ENCODE assay signal across 1 cellular context in genomic region chr12:27014085-27014858, GRCh38.
A peak's percentile ranks its signal among the peaks of the same experiment; 100 is the strongest.
TF ChIP-seq lines count a peak whose summit lies in the region.

Gene TM7SF3 (minus strand): TSS chr12:27014384. CDS start chr12:27014168, 216 bp downstream.

TF ChIP-seq in HepG2, 621 proteins besides CTCF, POLR2A, EP300 and RAD21 (continued from another document and continues in another):
- TF ChIP-seq PRPF4 (IDR thresholded peaks at IDR 0.05; ENCODE audit: low read depth, low read length, poor library complexity, severe bottlenecking) (no peak), MXI1 (IDR thresholded peaks at IDR 0.05; ENCODE audit: borderline replicate concordance, low read depth, low read length) (peak; percentile 85; the same call in 1 of the 3 replicates), ZNF883 (CRISPR knock-in tag; IDR thresholded peaks at IDR 0.05; ENCODE audit: not compliant biosample characterization) (peak; percentile 89), ZNF335 (CRISPR knock-in tag; IDR thresholded peaks at IDR 0.05) (no peak), GATAD2A (CRISPR knock-in tag; IDR thresholded peaks at IDR 0.05) (peak; percentile 48; the same call in 1 of the 2 replicates), ZNF781 (CRISPR knock-in tag; IDR thresholded peaks at IDR 0.05; ENCODE audit: borderline replicate concordance, not compliant biosample characterization) (no peak), ZNF776 (CRISPR knock-in tag; IDR thresholded peaks at IDR 0.05) (0 out of 2 replicates have a peak, but pooled peaks have one; percentile 34), RNF2 (conservative IDR thresholded peaks at IDR 0.05; ENCODE audit: low read depth) (peak; percentile 89), ZNF354B (CRISPR knock-in tag; IDR thresholded peaks at IDR 0.05) (0 out of 2 replicates have a peak, but pooled peaks have one; percentile 28), ISX (CRISPR knock-in tag; conservative IDR thresholded peaks at IDR 0.05) (0 out of 2 replicates have a peak, but pooled peaks have one; percentile 26), NR0B2 (CRISPR knock-in tag; IDR thresholded peaks at IDR 0.05) (peak; percentile 81; the same call in 1 of the 2 replicates), IRF9 (CRISPR knock-in tag; IDR thresholded peaks at IDR 0.05; ENCODE audit: borderline replicate concordance) (peak; percentile 85; the same call in 1 of the 2 replicates), ZNF567 (CRISPR knock-in tag; IDR thresholded peaks at IDR 0.05; ENCODE audit: borderline replicate concordance) (peak; percentile 94), MAZ (IDR thresholded peaks at IDR 0.05; ENCODE audit: borderline replicate concordance, low read depth, low read length) (peak; percentile 58; the same call in 1 of the 2 replicates), MAZ (CRISPR knock-in tag; IDR thresholded peaks at IDR 0.05; ENCODE audit: low read depth) (peak; percentile 90), CREM (IDR thresholded peaks at IDR 0.05) (no peak), CREM (CRISPR knock-in tag; IDR thresholded peaks at IDR 0.05) (no peak), GLI4 (CRISPR knock-in tag; IDR thresholded peaks at IDR 0.05; ENCODE audit: borderline replicate concordance) (0 out of 2 replicates have a peak, but pooled peaks have one; percentile 24), RARG (CRISPR knock-in tag; IDR thresholded peaks at IDR 0.05; ENCODE audit: low read depth) (no peak), BRCA1 (CRISPR knock-in tag; IDR thresholded peaks at IDR 0.05) (0 out of 2 replicates have a peak, but pooled peaks have one; percentile 36), SUZ12 (IDR thresholded peaks at IDR 0.05; ENCODE audit: low read depth, low read length) (no peak), GABPA (IDR thresholded peaks at IDR 0.05; ENCODE audit: low read depth, low read length) (peak; percentile 71), GABPA (CRISPR knock-in tag; IDR thresholded peaks at IDR 0.05; ENCODE audit: low read depth) (peak; percentile 74), ZC3H13 (CRISPR knock-in tag; IDR thresholded peaks at IDR 0.05) (peak; percentile 83), RBM39 (IDR thresholded peaks at IDR 0.05; ENCODE audit: low read depth, low read length, poor library complexity, severe bottlenecking) (peak; percentile 52), NBN (conservative IDR thresholded peaks at IDR 0.05) (no peak), ETS1 (CRISPR knock-in tag; IDR thresholded peaks at IDR 0.05) (peak; percentile 83; the same call in 1 of the 2 replicates), MTF2 (CRISPR knock-in tag; IDR thresholded peaks at IDR 0.05; ENCODE audit: borderline replicate concordance) (peak; percentile 55; the same call in 1 of the 2 replicates), ATF7-NPFF (CRISPR knock-in tag; IDR thresholded peaks at IDR 0.05; ENCODE audit: low read depth) (peak; percentile 89; the same call in 1 of the 2 replicates), TFE3 (CRISPR knock-in tag; IDR thresholded peaks at IDR 0.05) (peak; percentile 58; the same call in 1 of the 2 replicates), ZNF10 (CRISPR knock-in tag; IDR thresholded peaks at IDR 0.05; ENCODE audit: borderline replicate concordance, low read depth) (no peak), HNRNPH1 (optimal IDR thresholded peaks at IDR 0.05; ENCODE audit: low read depth, low read length) (no peak), MIXL1 (CRISPR knock-in tag; IDR thresholded peaks at IDR 0.05) (no peak), ZMYM3 (CRISPR knock-in tag; IDR thresholded peaks at IDR 0.05) (no peak), ZNF331 (CRISPR knock-in tag; IDR thresholded peaks at IDR 0.05) (peak; percentile 32; the same call in 1 of the 2 replicates), U2AF1 (optimal IDR thresholded peaks at IDR 0.05; ENCODE audit: low read depth, low read length) (no peak), SOX13 (IDR thresholded peaks at IDR 0.05) (no peak), SOX13 (CRISPR knock-in tag; conservative IDR thresholded peaks at IDR 0.05 in 1 of 2, IDR thresholded peaks at IDR 0.05 in 1 of 2) (peak in 1 of 2 experiments; percentile 43; a peak in 1 of 4 replicates), SPEN (CRISPR knock-in tag; IDR thresholded peaks at IDR 0.05; ENCODE audit: low read depth) (peak; percentile 91), ZFP1 (CRISPR knock-in tag; IDR thresholded peaks at IDR 0.05) (no peak), NFIC (IDR thresholded peaks at IDR 0.05; ENCODE audit: low read length) (0 out of 2 replicates have a peak, but pooled peaks have one; percentile 20), ZNF350 (CRISPR knock-in tag; IDR thresholded peaks at IDR 0.05; ENCODE audit: borderline replicate concordance, low read depth) (0 out of 2 replicates have a peak, but pooled peaks have one; percentile 42), ZNF761 (CRISPR knock-in tag; conservative IDR thresholded peaks at IDR 0.05) (0 out of 2 replicates have a peak, but pooled peaks have one; percentile 40), ETV5 (CRISPR knock-in tag; IDR thresholded peaks at IDR 0.05; ENCODE audit: borderline replicate concordance) (peak; percentile 79), JDP2 (CRISPR knock-in tag; IDR thresholded peaks at IDR 0.05; ENCODE audit: borderline replicate concordance) (no peak), RELA (CRISPR knock-in tag; IDR thresholded peaks at IDR 0.05) (0 out of 2 replicates have a peak, but pooled peaks have one; percentile 35), KDM5A (IDR thresholded peaks at IDR 0.05; ENCODE audit: borderline replicate concordance, low read length) (peak; percentile 30; the same call in 1 of the 2 replicates), ZNF619 (CRISPR knock-in tag; IDR thresholded peaks at IDR 0.05) (peak; percentile 58; the same call in 1 of the 2 replicates), SAP130 (CRISPR knock-in tag; IDR thresholded peaks at IDR 0.05; ENCODE audit: low read depth) (peak; percentile 86), ZNF670 (CRISPR knock-in tag; IDR thresholded peaks at IDR 0.05; ENCODE audit: borderline replicate concordance) (no peak), KDM3A (CRISPR knock-in tag; IDR thresholded peaks at IDR 0.05; ENCODE audit: low read depth) (no peak), ZNF570 (CRISPR knock-in tag; IDR thresholded peaks at IDR 0.05; ENCODE audit: borderline replicate concordance) (no peak), SIN3A (IDR thresholded peaks at IDR 0.05; ENCODE audit: borderline replicate concordance, low read depth, low read length) (peak; percentile 36; the same call in 1 of the 2 replicates)
- TF ChIP-seq, protein P1, sequence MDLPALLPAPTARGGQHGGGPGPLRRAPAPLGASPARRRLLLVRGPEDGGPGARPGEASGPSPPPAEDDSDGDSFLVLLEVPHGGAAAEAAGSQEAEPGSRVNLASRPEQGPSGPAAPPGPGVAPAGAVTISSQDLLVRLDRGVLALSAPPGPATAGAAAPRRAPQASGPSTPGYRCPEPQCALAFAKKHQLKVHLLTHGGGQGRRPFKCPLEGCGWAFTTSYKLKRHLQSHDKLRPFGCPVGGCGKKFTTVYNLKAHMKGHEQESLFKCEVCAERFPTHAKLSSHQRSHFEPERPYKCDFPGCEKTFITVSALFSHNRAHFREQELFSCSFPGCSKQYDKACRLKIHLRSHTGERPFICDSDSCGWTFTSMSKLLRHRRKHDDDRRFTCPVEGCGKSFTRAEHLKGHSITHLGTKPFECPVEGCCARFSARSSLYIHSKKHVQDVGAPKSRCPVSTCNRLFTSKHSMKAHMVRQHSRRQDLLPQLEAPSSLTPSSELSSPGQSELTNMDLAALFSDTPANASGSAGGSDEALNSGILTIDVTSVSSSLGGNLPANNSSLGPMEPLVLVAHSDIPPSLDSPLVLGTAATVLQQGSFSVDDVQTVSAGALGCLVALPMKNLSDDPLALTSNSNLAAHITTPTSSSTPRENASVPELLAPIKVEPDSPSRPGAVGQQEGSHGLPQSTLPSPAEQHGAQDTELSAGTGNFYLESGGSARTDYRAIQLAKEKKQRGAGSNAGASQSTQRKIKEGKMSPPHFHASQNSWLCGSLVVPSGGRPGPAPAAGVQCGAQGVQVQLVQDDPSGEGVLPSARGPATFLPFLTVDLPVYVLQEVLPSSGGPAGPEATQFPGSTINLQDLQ (CRISPR knock-in tag; IDR thresholded peaks at IDR 0.05), result no peak
- TF ChIP-seq, protein P2, sequence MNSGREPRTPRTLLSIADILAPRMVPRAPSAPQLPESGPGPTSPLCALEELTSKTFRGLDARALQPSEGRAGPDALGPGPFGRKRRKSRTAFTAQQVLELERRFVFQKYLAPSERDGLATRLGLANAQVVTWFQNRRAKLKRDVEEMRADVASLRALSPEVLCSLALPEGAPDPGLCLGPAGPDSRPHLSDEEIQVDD (CRISPR knock-in tag; IDR thresholded peaks at IDR 0.05; ENCODE audit: borderline replicate concordance), result peak; percentile 74; the same call in 1 of the 2 replicates
- TF ChIP-seq, protein P3, sequence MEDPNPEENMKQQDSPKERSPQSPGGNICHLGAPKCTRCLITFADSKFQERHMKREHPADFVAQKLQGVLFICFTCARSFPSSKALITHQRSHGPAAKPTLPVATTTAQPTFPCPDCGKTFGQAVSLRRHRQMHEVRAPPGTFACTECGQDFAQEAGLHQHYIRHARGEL (CRISPR knock-in tag; IDR thresholded peaks at IDR 0.05), result no peak
- TF ChIP-seq, protein P4, sequence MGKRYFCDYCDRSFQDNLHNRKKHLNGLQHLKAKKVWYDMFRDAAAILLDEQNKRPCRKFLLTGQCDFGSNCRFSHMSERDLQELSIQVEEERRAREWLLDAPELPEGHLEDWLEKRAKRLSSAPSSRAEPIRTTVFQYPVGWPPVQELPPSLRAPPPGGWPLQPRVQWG (CRISPR knock-in tag; IDR thresholded peaks at IDR 0.05; ENCODE audit: borderline replicate concordance, low read depth), result no peak
- TF ChIP-seq, protein P5, sequence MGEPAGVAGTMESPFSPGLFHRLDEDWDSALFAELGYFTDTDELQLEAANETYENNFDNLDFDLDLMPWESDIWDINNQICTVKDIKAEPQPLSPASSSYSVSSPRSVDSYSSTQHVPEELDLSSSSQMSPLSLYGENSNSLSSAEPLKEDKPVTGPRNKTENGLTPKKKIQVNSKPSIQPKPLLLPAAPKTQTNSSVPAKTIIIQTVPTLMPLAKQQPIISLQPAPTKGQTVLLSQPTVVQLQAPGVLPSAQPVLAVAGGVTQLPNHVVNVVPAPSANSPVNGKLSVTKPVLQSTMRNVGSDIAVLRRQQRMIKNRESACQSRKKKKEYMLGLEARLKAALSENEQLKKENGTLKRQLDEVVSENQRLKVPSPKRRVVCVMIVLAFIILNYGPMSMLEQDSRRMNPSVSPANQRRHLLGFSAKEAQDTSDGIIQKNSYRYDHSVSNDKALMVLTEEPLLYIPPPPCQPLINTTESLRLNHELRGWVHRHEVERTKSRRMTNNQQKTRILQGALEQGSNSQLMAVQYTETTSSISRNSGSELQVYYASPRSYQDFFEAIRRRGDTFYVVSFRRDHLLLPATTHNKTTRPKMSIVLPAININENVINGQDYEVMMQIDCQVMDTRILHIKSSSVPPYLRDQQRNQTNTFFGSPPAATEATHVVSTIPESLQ (CRISPR knock-in tag; conservative IDR thresholded peaks at IDR 0.05), result no peak
- TF ChIP-seq, protein P6, sequence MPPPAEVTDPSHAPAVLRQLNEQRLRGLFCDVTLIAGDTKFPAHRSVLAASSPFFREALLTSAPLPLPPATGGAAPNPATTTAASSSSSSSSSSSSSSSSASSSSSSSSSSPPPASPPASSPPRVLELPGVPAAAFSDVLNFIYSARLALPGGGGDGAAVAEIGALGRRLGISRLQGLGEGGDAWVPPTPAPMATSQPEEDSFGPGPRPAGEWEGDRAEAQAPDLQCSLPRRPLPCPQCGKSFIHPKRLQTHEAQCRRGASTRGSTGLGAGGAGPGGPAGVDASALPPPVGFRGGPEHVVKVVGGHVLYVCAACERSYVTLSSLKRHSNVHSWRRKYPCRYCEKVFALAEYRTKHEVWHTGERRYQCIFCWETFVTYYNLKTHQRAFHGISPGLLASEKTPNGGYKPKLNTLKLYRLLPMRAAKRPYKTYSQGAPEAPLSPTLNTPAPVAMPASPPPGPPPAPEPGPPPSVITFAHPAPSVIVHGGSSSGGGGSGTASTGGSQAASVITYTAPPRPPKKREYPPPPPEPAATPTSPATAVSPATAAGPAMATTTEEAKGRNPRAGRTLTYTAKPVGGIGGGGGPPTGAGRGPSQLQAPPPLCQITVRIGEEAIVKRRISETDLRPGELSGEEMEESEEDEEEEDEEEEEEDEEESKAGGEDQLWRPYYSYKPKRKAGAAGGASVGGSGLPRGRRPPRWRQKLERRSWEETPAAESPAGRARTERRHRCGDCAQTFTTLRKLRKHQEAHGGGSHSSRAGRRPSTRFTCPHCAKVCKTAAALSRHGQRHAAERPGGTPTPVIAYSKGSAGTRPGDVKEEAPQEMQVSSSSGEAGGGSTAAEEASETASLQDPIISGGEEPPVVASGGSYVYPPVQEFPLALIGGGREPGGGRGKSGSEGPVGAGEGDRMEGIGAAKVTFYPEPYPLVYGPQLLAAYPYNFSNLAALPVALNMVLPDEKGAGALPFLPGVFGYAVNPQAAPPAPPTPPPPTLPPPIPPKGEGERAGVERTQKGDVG (CRISPR knock-in tag; IDR thresholded peaks at IDR 0.05; ENCODE audit: borderline replicate concordance), result peak; percentile 29; the same call in 1 of the 2 replicates
